ENCODE assay signal across 1 cellular context in the genomic region with DNA sequence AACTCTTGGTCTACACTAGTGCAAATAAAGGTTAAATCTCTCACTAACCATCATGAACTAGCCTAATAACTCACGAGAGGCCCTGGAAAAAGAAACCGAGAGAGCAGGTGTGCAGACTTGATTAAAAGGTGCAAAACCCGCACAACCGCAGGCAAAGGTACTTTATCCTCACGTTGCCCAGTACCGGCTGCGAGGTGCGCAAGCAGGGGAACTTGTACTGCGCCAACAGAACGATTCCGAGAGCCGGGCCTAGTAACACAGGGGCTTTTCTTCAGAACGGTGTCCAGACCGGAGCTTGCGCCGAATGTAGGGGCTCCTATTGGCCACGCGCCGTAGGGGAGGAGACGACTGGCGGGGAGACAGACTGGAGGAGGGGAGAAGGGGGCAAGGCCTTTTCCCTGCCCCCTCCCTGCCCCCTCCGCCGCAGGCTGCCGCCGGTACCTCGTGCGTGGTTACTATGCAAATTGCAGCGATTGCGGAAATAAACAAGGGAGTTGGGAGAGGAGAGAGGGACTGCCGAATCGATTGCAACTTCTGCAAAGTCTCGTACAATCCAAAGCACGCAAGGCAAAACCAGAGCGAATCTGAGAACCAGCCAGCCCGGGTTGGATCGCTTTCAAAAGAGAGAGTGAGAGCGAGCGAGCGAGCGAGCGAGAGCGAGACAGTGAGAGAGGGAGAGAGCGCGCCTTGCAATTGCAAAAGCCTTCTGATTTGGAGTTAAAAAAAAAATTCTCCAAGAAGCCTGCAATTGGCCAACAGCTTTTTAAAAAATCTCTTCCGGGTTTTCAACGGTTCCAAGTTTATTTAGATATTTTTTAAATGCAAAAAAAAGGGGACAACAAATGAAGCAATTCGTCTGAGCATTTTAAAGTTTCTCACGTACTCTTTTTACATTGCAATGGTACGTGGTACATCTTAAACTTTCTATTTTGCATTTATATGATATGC.
A peak's percentile ranks its signal among the peaks of the same experiment; 100 is the strongest.
TF ChIP-seq lines count a peak whose summit lies in the region.

No MANE protein-coding gene starts in this region.

TF ChIP-seq in HEK293, 187 proteins besides CTCF, POLR2A, EP300 and RAD21 (continued from another document and continues in another):
- TF ChIP-seq, protein P1, sequence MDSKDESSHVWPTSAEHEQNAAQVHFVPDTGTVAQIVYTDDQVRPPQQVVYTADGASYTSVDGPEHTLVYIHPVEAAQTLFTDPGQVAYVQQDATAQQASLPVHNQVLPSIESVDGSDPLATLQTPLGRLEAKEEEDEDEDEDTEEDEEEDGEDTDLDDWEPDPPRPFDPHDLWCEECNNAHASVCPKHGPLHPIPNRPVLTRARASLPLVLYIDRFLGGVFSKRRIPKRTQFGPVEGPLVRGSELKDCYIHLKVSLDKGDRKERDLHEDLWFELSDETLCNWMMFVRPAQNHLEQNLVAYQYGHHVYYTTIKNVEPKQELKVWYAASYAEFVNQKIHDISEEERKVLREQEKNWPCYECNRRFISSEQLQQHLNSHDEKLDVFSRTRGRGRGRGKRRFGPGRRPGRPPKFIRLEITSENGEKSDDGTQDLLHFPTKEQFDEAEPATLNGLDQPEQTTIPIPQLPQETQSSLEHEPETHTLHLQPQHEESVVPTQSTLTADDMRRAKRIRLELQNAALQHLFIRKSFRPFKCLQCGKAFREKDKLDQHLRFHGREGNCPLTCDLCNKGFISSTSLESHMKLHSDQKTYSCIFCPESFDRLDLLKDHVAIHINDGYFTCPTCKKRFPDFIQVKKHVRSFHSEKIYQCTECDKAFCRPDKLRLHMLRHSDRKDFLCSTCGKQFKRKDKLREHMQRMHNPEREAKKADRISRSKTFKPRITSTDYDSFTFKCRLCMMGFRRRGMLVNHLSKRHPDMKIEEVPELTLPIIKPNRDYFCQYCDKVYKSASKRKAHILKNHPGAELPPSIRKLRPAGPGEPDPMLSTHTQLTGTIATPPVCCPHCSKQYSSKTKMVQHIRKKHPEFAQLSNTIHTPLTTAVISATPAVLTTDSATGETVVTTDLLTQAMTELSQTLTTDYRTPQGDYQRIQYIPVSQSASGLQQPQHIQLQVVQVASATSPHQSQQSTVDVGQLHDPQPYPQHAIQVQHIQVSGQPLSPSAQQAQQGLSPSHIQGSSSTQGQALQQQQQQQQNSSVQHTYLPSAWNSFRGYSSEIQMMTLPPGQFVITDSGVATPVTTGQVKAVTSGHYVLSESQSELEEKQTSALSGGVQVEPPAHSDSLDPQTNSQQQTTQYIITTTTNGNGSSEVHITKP (tag by site-specific recombination; IDR thresholded peaks at IDR 0.05), result peak; percentile 86
- TF ChIP-seq HOXD13 (CRISPR knock-in tag; IDR thresholded peaks at IDR 0.05; ENCODE audit: borderline replicate concordance), result no peak
- TF ChIP-seq GLI2 (tag by site-specific recombination; IDR thresholded peaks at IDR 0.05; ENCODE audit: borderline replicate concordance, low read depth), result no peak
- no peak for TF ChIP-seq ZNF624 (tag by site-specific recombination; IDR thresholded peaks at IDR 0.05)
- no peak for TF ChIP-seq ZNF549 (tag by site-specific recombination; IDR thresholded peaks at IDR 0.05)
- TF ChIP-seq ZNF660 (tag by site-specific recombination; IDR thresholded peaks at IDR 0.05), result peak; percentile 35; the same call in 1 of the 2 replicates
- no peak for TF ChIP-seq ZBTB7A (tag by site-specific recombination; IDR thresholded peaks at IDR 0.05; ENCODE audit: low read depth)
- TF ChIP-seq ZNF777 (tag by site-specific recombination; IDR thresholded peaks at IDR 0.05; ENCODE audit: borderline replicate concordance), result no peak
- TF ChIP-seq, protein P2, sequence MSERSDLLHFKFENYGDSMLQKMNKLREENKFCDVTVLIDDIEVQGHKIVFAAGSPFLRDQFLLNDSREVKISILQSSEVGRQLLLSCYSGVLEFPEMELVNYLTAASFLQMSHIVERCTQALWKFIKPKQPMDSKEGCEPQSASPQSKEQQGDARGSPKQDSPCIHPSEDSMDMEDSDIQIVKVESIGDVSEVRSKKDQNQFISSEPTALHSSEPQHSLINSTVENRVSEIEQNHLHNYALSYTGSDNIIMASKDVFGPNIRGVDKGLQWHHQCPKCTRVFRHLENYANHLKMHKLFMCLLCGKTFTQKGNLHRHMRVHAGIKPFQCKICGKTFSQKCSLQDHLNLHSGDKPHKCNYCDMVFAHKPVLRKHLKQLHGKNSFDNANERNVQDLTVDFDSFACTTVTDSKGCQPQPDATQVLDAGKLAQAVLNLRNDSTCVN (tag by site-specific recombination; optimal IDR thresholded peaks at IDR 0.05), result peak; percentile 67
- TF ChIP-seq, protein P3, sequence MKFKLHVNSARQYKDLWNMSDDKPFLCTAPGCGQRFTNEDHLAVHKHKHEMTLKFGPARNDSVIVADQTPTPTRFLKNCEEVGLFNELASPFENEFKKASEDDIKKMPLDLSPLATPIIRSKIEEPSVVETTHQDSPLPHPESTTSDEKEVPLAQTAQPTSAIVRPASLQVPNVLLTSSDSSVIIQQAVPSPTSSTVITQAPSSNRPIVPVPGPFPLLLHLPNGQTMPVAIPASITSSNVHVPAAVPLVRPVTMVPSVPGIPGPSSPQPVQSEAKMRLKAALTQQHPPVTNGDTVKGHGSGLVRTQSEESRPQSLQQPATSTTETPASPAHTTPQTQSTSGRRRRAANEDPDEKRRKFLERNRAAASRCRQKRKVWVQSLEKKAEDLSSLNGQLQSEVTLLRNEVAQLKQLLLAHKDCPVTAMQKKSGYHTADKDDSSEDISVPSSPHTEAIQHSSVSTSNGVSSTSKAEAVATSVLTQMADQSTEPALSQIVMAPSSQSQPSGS (tag by site-specific recombination; IDR thresholded peaks at IDR 0.05; ENCODE audit: low read depth), result no peak
- TF ChIP-seq, protein P4, sequence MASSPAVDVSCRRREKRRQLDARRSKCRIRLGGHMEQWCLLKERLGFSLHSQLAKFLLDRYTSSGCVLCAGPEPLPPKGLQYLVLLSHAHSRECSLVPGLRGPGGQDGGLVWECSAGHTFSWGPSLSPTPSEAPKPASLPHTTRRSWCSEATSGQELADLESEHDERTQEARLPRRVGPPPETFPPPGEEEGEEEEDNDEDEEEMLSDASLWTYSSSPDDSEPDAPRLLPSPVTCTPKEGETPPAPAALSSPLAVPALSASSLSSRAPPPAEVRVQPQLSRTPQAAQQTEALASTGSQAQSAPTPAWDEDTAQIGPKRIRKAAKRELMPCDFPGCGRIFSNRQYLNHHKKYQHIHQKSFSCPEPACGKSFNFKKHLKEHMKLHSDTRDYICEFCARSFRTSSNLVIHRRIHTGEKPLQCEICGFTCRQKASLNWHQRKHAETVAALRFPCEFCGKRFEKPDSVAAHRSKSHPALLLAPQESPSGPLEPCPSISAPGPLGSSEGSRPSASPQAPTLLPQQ (tag by site-specific recombination; IDR thresholded peaks at IDR 0.05), result peak; percentile 58; the same call in 1 of the 2 replicates
- TF ChIP-seq, protein P5, sequence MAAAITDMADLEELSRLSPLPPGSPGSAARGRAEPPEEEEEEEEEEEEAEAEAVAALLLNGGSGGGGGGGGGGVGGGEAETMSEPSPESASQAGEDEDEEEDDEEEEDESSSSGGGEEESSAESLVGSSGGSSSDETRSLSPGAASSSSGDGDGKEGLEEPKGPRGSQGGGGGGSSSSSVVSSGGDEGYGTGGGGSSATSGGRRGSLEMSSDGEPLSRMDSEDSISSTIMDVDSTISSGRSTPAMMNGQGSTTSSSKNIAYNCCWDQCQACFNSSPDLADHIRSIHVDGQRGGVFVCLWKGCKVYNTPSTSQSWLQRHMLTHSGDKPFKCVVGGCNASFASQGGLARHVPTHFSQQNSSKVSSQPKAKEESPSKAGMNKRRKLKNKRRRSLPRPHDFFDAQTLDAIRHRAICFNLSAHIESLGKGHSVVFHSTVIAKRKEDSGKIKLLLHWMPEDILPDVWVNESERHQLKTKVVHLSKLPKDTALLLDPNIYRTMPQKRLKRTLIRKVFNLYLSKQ (tag by site-specific recombination; IDR thresholded peaks at IDR 0.05; ENCODE audit: borderline replicate concordance), result no peak
- TF ChIP-seq, protein P6, sequence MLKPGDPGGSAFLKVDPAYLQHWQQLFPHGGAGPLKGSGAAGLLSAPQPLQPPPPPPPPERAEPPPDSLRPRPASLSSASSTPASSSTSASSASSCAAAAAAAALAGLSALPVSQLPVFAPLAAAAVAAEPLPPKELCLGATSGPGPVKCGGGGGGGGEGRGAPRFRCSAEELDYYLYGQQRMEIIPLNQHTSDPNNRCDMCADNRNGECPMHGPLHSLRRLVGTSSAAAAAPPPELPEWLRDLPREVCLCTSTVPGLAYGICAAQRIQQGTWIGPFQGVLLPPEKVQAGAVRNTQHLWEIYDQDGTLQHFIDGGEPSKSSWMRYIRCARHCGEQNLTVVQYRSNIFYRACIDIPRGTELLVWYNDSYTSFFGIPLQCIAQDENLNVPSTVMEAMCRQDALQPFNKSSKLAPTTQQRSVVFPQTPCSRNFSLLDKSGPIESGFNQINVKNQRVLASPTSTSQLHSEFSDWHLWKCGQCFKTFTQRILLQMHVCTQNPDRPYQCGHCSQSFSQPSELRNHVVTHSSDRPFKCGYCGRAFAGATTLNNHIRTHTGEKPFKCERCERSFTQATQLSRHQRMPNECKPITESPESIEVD (tag by site-specific recombination; IDR thresholded peaks at IDR 0.05), result no peak
- TF ChIP-seq, protein P7, sequence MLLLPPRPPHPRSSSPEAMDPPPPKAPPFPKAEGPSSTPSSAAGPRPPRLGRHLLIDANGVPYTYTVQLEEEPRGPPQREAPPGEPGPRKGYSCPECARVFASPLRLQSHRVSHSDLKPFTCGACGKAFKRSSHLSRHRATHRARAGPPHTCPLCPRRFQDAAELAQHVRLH (tag by site-specific recombination; IDR thresholded peaks at IDR 0.05), result no peak
- no peak for TF ChIP-seq ZNF433 (tag by site-specific recombination; IDR thresholded peaks at IDR 0.05; ENCODE audit: low read depth)
- peak; percentile 59; the same call in 1 of the 2 replicates for TF ChIP-seq TRIM28 (IDR thresholded peaks at IDR 0.05; ENCODE audit: borderline replicate concordance, low read length)
- 0 out of 2 replicates have a peak, but pooled peaks have one; percentile 10 for TF ChIP-seq ZNF394 (tag by site-specific recombination; IDR thresholded peaks at IDR 0.05; ENCODE audit: borderline replicate concordance)
- no peak for TF ChIP-seq ZNF654 (tag by site-specific recombination; IDR thresholded peaks at IDR 0.05; ENCODE audit: low read depth)
- TF ChIP-seq ZNF10 (tag by site-specific recombination; IDR thresholded peaks at IDR 0.05), result peak; percentile 16; the same call in 1 of the 2 replicates
- TF ChIP-seq ZBTB48 (tag by site-specific recombination; IDR thresholded peaks at IDR 0.05), result no peak
- no peak for TF ChIP-seq KLF1 (tag by site-specific recombination; IDR thresholded peaks at IDR 0.05)
- TF ChIP-seq ZNF677 (tag by site-specific recombination; IDR thresholded peaks at IDR 0.05), result no peak
- no peak for TF ChIP-seq ZNF174 (tag by site-specific recombination; IDR thresholded peaks at IDR 0.05)
- no peak for TF ChIP-seq ZFP41 (tag by site-specific recombination; IDR thresholded peaks at IDR 0.05; ENCODE audit: borderline replicate concordance)
- peak; percentile 79 for TF ChIP-seq ZEB2 (tag by site-specific recombination; IDR thresholded peaks at IDR 0.05)
- TF ChIP-seq, protein P8, sequence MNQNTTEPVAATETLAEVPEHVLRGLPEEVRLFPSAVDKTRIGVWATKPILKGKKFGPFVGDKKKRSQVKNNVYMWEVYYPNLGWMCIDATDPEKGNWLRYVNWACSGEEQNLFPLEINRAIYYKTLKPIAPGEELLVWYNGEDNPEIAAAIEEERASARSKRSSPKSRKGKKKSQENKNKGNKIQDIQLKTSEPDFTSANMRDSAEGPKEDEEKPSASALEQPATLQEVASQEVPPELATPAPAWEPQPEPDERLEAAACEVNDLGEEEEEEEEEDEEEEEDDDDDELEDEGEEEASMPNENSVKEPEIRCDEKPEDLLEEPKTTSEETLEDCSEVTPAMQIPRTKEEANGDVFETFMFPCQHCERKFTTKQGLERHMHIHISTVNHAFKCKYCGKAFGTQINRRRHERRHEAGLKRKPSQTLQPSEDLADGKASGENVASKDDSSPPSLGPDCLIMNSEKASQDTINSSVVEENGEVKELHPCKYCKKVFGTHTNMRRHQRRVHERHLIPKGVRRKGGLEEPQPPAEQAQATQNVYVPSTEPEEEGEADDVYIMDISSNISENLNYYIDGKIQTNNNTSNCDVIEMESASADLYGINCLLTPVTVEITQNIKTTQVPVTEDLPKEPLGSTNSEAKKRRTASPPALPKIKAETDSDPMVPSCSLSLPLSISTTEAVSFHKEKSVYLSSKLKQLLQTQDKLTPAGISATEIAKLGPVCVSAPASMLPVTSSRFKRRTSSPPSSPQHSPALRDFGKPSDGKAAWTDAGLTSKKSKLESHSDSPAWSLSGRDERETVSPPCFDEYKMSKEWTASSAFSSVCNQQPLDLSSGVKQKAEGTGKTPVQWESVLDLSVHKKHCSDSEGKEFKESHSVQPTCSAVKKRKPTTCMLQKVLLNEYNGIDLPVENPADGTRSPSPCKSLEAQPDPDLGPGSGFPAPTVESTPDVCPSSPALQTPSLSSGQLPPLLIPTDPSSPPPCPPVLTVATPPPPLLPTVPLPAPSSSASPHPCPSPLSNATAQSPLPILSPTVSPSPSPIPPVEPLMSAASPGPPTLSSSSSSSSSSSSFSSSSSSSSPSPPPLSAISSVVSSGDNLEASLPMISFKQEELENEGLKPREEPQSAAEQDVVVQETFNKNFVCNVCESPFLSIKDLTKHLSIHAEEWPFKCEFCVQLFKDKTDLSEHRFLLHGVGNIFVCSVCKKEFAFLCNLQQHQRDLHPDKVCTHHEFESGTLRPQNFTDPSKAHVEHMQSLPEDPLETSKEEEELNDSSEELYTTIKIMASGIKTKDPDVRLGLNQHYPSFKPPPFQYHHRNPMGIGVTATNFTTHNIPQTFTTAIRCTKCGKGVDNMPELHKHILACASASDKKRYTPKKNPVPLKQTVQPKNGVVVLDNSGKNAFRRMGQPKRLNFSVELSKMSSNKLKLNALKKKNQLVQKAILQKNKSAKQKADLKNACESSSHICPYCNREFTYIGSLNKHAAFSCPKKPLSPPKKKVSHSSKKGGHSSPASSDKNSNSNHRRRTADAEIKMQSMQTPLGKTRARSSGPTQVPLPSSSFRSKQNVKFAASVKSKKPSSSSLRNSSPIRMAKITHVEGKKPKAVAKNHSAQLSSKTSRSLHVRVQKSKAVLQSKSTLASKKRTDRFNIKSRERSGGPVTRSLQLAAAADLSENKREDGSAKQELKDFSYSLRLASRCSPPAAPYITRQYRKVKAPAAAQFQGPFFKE (tag by site-specific recombination; IDR thresholded peaks at IDR 0.05; ENCODE audit: borderline replicate concordance), result no peak
- TF ChIP-seq SETDB1 (IDR thresholded peaks at IDR 0.05; ENCODE audit: insufficient read length, low read length), result no peak
- no peak for TF ChIP-seq ZNF837 (tag by site-specific recombination; IDR thresholded peaks at IDR 0.05)
- TF ChIP-seq GLI4 (tag by site-specific recombination; IDR thresholded peaks at IDR 0.05), result no peak
- TF ChIP-seq ZNF221 (tag by site-specific recombination; IDR thresholded peaks at IDR 0.05; ENCODE audit: borderline replicate concordance), result no peak
- TF ChIP-seq MZF1 (tag by site-specific recombination; IDR thresholded peaks at IDR 0.05; ENCODE audit: borderline replicate concordance), result peak; percentile 15; the same call in 1 of the 2 replicates
- TF ChIP-seq SCRT2 (tag by site-specific recombination; IDR thresholded peaks at IDR 0.05), result no peak
